In genomic region chr21:21064353-21064752, GRCh38 we compare ENCODE assay signal across 29 cellular contexts.
"Had no signal": no experiment of that assay in that cellular context is flagged by ENCODE, and none has a peak within 500 bp of the region (broad histone marks: within the 10 kb centered on the region; RNA-seq: fewer than 3 reads in every experiment).

No MANE protein-coding gene starts in this region.

- H3K27ac ChIP-seq: ascending aorta, cardiac muscle cell, Peyer's patch, SJSA1 had no signal

- DNase-seq: activated CD4-positive, alpha-beta T cell treated with anti-CD3 and anti-CD28 coated beads, Interleukin-2, amount 10 ng/mL, durations not matched to agents 24 days and 14 days; activated CD4-positive, alpha-beta T cell treated with anti-CD3 and anti-CD28 coated beads, Interleukin-2, amount 50 U/mL, for 4 hours; activated CD8-positive, alpha-beta T cell treated with anti-CD3 and anti-CD28 coated beads for 36 hours; activated effector memory CD4-positive, alpha-beta T cell treated with anti-CD3 and anti-CD28 coated beads, Interleukin-2, amount 50 U/mL, for 16 hours; activated naive CD4-positive, alpha-beta T cell; activated naive CD4-positive, alpha-beta T cell treated with anti-CD3 and anti-CD28 coated beads, Interleukin-2, amount 50 U/mL, for 16 hours; activated naive CD8-positive, alpha-beta T cell treated with anti-CD3 and anti-CD28 coated beads for 36 hours; activated T-cell treated with anti-CD3 and anti-CD28 coated beads, Interleukin-2, amount 50 U/mL, for 1 hour; activated T-cell treated with anti-CD3 and anti-CD28 coated beads, Interleukin-2, amount 50 U/mL, for 72 hours; amygdala; NCI-H1105; NCI-H1417 treated with DMSO at 0.1 percent for 48 hours; NCI-H1694 treated with DMSO at 0.1 percent for 48 hours; NCI-H2029; NCI-H345; NCI-H524 treated with DMSO at 0.1 percent for 48 hours; NCI-H748 treated with DMSO at 0.1 percent for 48 hours; NK-92 treated with Interleukin-12 subunit alpha and Interleukin-12 subunit beta, amount 100 ng/mL, for 24 hours; PC-3; Peyer's patch; RPMI8226; SHP77 treated with DMSO at 0.1 percent for 48 hours; SW 1271; T1000 had no signal

- H3K4me3 ChIP-seq: ascending aorta, cardiac muscle cell, Peyer's patch, SJSA1 had no signal

- H3K9me3 ChIP-seq: ascending aorta, Peyer's patch, SJSA1 had no signal

- ATAC-seq: activated CD8-positive, alpha-beta T cell treated with anti-CD3 and anti-CD28 coated beads for 36 hours; activated T-cell treated with anti-CD3 and anti-CD28 coated beads, Interleukin-2, amount 50 U/mL, for 72 hours; activated T-helper 17 cell treated with anti-CD3 and anti-CD28 coated beads, Interleukin-2, amount 50 U/mL, for 72 hours; PC-3; SK-N-SH treated with all-trans-retinoic acid at 6 μM for 48 hours had no signal

- H3K36me3 ChIP-seq: ascending aorta, cardiac muscle cell, Peyer's patch, SJSA1 had no signal
